Comparison of ENCODE assay signal across 23 cellular contexts in the genomic region with DNA sequence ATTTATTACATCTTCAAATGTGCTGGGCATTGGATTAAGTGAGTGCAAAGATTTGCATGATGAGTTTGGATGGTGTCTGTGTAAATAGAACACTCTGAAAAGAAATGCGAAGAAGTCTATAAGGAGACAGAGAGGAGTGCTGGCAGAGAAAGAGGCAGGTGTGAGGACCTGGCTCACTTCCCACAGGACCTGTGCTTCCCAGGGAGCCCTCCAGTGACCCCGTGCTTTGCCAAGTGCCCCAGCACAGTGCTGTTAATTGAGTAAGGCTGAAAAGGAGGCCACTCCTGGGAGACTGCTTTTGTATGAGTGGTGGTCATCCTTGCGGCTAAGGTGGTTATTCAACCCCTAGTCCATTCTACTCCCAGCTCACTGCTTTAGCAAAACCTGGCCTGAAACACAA.
"Had no signal": no experiment of that assay in that cellular context is flagged by ENCODE, and none has a peak within 500 bp of the region (broad histone marks: within the 10 kb centered on the region; RNA-seq: fewer than 3 reads in every experiment).

No MANE protein-coding gene starts in this region.

- H3K4me1 ChIP-seq: prostate gland, sigmoid colon, vagina had no signal

- H3K9me3 ChIP-seq: mucosa of descending colon, prostate gland, sigmoid colon, testis, tibial nerve, vagina had no signal

- H3K36me3 ChIP-seq: prostate gland, sigmoid colon, tibial nerve, vagina had no signal

- H3K27ac ChIP-seq: dorsolateral prefrontal cortex, prostate gland, sigmoid colon, testis, tibial nerve, vagina had no signal

- H3K4me3 ChIP-seq: dorsolateral prefrontal cortex, lung, mucosa of descending colon, prostate gland, sigmoid colon, testis, tibial nerve, vagina had no signal

- ATAC-seq: left colon; left ventricle myocardium superior; mucosa of descending colon; natural killer cell treated with Interleukin-12 subunit alpha and Interleukin-12 subunit beta and Interleukin-15 and Interleukin-18, amount 100 ng/mL, for 72 hours; right cardiac atrium; stimulated activated memory B cell treated with anti-CD40 and anti-IgM and Interleukin-4, amounts not matched to agents 10 μg/mL and 1 μg/mL and 100 μg/mL, for 72 hours; stimulated activated naive CD8-positive, alpha-beta T cell treated with anti-CD3 and anti-CD28 coated beads, Interleukin-15, Interleukin-2, amounts not matched to agents 100 U/mL and 50 U/mL, for 24 hours had no signal

- DNase-seq: dorsolateral prefrontal cortex; effector CD4-positive, alpha-beta T cell; hypothalamus; immature natural killer cell; islet precursor cell; kidney glomerular epithelial cell; left colon; left ventricle myocardium superior; mucosa of descending colon; naive B cell; nucleus accumbens; right cardiac atrium; sigmoid colon; stimulated activated CD4-positive, alpha-beta T cell treated with anti-CD3 and anti-CD28 coated beads, Interleukin-4, amount 100 ng/mL, for 4 hours; stimulated activated naive CD8-positive, alpha-beta T cell treated with anti-CD3 and anti-CD28 coated beads, Interleukin-15, Interleukin-2, amounts not matched to agents 100 U/mL and 50 U/mL, for 24 hours; substantia nigra; testis had no signal

- H3K27me3 ChIP-seq: dorsolateral prefrontal cortex, sigmoid colon, testis, tibial nerve, vagina had no signal
